In the genomic region with DNA sequence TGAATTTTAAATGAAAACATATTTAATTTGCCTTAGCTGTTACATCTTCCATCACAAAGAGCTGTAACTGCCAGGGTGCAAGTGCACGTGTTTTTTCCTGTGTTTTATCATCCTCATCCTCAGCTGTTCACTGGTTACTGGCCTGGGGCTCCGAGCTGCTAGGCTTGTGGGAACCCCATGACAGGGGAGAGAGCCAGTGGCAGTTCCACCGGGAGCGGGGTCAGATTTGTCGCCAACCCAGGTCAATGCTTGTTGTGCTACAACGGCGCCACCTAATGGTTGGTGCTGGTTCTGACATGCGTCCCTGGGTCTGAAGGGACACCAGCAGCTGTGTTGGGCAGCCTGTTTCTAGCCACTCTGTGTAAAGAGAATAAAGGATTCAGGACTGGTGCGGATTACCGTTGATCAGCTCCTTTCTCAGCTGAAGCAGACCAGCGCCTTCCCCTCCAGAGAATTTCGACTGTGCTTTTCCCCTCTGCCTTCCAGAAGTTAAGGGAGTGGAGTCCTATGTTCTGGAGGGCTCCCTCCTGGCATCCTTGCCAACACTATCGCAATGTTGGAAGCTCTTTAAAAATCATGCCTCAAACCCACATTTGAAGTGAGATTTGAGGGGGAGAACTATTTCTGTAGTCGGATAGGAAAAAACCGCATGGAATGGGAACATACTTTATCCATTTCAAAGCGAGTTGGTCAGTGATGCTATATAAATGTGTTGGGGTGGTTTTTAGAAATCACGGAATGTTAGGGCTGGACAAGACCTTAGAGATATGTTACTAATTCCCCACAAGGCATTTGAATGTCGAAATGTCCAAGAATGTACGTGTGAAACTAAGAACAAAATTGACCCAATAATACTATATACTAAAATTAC, we compare ENCODE assay signal across 8 cellular contexts. TPM values are rescaled to one million over a fixed set of nuclear protein-coding genes. Genes with fewer than 3 reads are reported as not detected.
DNase-seq lines count a peak whose midpoint lies in the region; ATAC-seq and TF ChIP-seq lines count a peak whose summit lies in the region.

No MANE protein-coding gene starts in this region.

- intact Hi-C loops in Right ventricle myocardium superior (cut with DNase I) = loop anchor here (2.0 to 5.0 kb wide), 2 partner anchors 350 to 403 kb away; no protein-coding TSS in a partner anchor
- intact Hi-C loops in prostate gland (cut with DNase I) = loop anchor here (2.0 to 5.0 kb wide), 4 partner anchors 85 to 401 kb away; a partner anchor contains a TSS

- H3K4me3 ChIP-seq in HAP-1 (no peak overlapping the region), NB4 (ENCODE audit: low read depth, low read length) (no peak overlapping the region), prostate gland (no peak overlapping the region)

- peak; percentile 88 for TF ChIP-seq CTCF in NB4 (IDR thresholded peaks at IDR 0.05; ENCODE audit: low read depth, low read length)
- TF ChIP-seq CTCF in prostate gland (IDR thresholded peaks at IDR 0.05) = peak; percentile 89 to 95 (median 94)

- TF ChIP-seq POLR2A in NB4 (IDR thresholded peaks at IDR 0.05; ENCODE audit: extremely low read depth, insufficient read length) (no peak), prostate gland (IDR thresholded peaks at IDR 0.05) (no peak)

- no peaks in the 10 kb centered on the region for H3K9me3 ChIP-seq in HAP-1
- H3K9me3 ChIP-seq in prostate gland = no peaks in the 10 kb centered on the region

- H3K27ac ChIP-seq in prostate gland = no peak overlapping the region

- H3K27me3 ChIP-seq in HAP-1 (ENCODE audit: low read depth) (no peaks in the 10 kb centered on the region), prostate gland (replicated peaks; ENCODE audit: insufficient read depth) (no peaks in the 10 kb centered on the region)

- WGBS in prostate gland = 26% methylated on average over 19 of the region's 19 CpGs

- H3K4me1 ChIP-seq in HAP-1 (no peaks in the 10 kb centered on the region), prostate gland (replicated peaks) (no peaks in the 10 kb centered on the region)

- H3K36me3 ChIP-seq in HAP-1 (replicated peaks) = no peaks in the 10 kb centered on the region
- H3K36me3 ChIP-seq in prostate gland = no peaks in the 10 kb centered on the region

- in situ Hi-C loops in HAP-1 (cut with MboI; ENCODE audit: low sequenced_read_pairs) = loop anchor here (25.0 kb wide), 2 partner anchors 695 to 870 kb away; a partner anchor contains a TSS

- ATAC-seq in SK-N-SH treated with all-trans-retinoic acid at 6 μM for 48 hours (peak; percentile 99), Right ventricle myocardium superior (ENCODE audit: poor library complexity) (peak; percentile 98)

- DNase-seq in GF-D8 (lab: John Stamatoyannopoulos, UW) = peak; percentile 7
- peak; percentile 67 to 95 for DNase-seq in HAP-1 (ENCODE audit: low spot score in 2 of 2)
- DNase-seq in NB4 (ENCODE audit: low read depth) = peak; percentile 90
- DNase-seq in activated naive CD4-positive, alpha-beta T cell treated with anti-CD3 and anti-CD28 coated beads, Interleukin-2, amount 50 U/mL, for 16 hours = peak; percentile 86
- peak; percentile 95 for DNase-seq in Right ventricle myocardium superior
- DNase-seq in prostate gland (ENCODE audit: low spot score) = peak; percentile 87
- peak; percentile 93 for DNase-seq in ureter (ENCODE audit: low spot score)

TF ChIP-seq in SK-N-SH treated with all-trans-retinoic acid at 6 μM for 48 hours, 23 proteins besides CTCF, POLR2A, EP300 and RAD21:
- no peak for TF ChIP-seq BACH2 (CRISPR knock-in tag; IDR thresholded peaks at IDR 0.05; ENCODE audit: borderline replicate concordance)
- TF ChIP-seq CSDC2 (CRISPR knock-in tag; IDR thresholded peaks at IDR 0.05) = no peak
- TF ChIP-seq, protein P1, sequence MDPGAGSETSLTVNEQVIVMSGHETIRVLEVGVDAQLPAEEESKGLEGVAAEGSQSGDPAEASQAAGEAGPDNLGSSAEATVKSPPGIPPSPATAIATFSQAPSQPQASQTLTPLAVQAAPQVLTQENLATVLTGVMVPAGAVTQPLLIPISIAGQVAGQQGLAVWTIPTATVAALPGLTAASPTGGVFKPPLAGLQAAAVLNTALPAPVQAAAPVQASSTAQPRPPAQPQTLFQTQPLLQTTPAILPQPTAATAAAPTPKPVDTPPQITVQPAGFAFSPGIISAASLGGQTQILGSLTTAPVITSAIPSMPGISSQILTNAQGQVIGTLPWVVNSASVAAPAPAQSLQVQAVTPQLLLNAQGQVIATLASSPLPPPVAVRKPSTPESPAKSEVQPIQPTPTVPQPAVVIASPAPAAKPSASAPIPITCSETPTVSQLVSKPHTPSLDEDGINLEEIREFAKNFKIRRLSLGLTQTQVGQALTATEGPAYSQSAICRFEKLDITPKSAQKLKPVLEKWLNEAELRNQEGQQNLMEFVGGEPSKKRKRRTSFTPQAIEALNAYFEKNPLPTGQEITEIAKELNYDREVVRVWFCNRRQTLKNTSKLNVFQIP (CRISPR knock-in tag; IDR thresholded peaks at IDR 0.05; ENCODE audit: borderline replicate concordance, low read depth) = no peak
- TF ChIP-seq ZNF565 (CRISPR knock-in tag; conservative IDR thresholded peaks at IDR 0.05; ENCODE audit: low read depth) = no peak
- TF ChIP-seq ESRRG (CRISPR knock-in tag; IDR thresholded peaks at IDR 0.05) = no peak
- TF ChIP-seq RARB (CRISPR knock-in tag; IDR thresholded peaks at IDR 0.05) = no peak
- TF ChIP-seq, protein P2, sequence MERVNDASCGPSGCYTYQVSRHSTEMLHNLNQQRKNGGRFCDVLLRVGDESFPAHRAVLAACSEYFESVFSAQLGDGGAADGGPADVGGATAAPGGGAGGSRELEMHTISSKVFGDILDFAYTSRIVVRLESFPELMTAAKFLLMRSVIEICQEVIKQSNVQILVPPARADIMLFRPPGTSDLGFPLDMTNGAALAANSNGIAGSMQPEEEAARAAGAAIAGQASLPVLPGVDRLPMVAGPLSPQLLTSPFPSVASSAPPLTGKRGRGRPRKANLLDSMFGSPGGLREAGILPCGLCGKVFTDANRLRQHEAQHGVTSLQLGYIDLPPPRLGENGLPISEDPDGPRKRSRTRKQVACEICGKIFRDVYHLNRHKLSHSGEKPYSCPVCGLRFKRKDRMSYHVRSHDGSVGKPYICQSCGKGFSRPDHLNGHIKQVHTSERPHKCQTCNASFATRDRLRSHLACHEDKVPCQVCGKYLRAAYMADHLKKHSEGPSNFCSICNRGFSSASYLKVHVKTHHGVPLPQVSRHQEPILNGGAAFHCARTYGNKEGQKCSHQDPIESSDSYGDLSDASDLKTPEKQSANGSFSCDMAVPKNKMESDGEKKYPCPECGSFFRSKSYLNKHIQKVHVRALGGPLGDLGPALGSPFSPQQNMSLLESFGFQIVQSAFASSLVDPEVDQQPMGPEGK (CRISPR knock-in tag; IDR thresholded peaks at IDR 0.05; ENCODE audit: borderline replicate concordance) = no peak
- TF ChIP-seq PPARA (CRISPR knock-in tag; IDR thresholded peaks at IDR 0.05; ENCODE audit: borderline replicate concordance) = no peak
- TF ChIP-seq, protein P3, sequence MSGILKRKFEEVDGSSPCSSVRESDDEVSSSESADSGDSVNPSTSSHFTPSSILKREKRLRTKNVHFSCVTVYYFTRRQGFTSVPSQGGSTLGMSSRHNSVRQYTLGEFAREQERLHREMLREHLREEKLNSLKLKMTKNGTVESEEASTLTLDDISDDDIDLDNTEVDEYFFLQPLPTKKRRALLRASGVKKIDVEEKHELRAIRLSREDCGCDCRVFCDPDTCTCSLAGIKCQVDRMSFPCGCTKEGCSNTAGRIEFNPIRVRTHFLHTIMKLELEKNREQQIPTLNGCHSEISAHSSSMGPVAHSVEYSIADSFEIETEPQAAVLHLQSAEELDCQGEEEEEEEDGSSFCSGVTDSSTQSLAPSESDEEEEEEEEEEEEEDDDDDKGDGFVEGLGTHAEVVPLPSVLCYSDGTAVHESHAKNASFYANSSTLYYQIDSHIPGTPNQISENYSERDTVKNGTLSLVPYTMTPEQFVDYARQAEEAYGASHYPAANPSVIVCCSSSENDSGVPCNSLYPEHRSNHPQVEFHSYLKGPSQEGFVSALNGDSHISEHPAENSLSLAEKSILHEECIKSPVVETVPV (CRISPR knock-in tag; IDR thresholded peaks at IDR 0.05) = no peak
TF ChIP-seq in SK-N-SH treated with all-trans-retinoic acid at 6 μM for 48 hours: peak in this region for 0.

RNA-seq across cellular contexts. Expression of a gene that starts 32.1 kb away (rescaled TPM):
- total RNA-seq in Right ventricle myocardium superior = 0.22 TPM
- 1 to 10 TPM; 2.0 to 2.4 TPM for total RNA-seq in prostate gland
- total RNA-seq in ureter = 5.0 TPM

RNA-seq across cellular contexts. Expression of a gene that starts 52.7 kb away (rescaled TPM):
- total RNA-seq in Right ventricle myocardium superior (0.51 TPM), prostate gland (1 to 10 TPM; 1.5 to 3.5 TPM), ureter (2.4 TPM)

Comparison
In these comparisons a context has a peak if more than half of its experiments do, and no peak if none do; other contexts are left out.
1. DNase-seq: peak in every context shown above with its lines; median percentile 95 in Right ventricle myocardium superior; 93 in ureter; 90 in NB4; 87 in prostate gland; 86 in activated naive CD4-positive, alpha-beta T cell treated with anti-CD3 and anti-CD28 coated beads, Interleukin-2, amount 50 U/mL, for 16 hours; 81 in HAP-1; 7 in GF-D8.